Comparison of ENCODE assay signal across 8 cellular contexts in the genomic region with DNA sequence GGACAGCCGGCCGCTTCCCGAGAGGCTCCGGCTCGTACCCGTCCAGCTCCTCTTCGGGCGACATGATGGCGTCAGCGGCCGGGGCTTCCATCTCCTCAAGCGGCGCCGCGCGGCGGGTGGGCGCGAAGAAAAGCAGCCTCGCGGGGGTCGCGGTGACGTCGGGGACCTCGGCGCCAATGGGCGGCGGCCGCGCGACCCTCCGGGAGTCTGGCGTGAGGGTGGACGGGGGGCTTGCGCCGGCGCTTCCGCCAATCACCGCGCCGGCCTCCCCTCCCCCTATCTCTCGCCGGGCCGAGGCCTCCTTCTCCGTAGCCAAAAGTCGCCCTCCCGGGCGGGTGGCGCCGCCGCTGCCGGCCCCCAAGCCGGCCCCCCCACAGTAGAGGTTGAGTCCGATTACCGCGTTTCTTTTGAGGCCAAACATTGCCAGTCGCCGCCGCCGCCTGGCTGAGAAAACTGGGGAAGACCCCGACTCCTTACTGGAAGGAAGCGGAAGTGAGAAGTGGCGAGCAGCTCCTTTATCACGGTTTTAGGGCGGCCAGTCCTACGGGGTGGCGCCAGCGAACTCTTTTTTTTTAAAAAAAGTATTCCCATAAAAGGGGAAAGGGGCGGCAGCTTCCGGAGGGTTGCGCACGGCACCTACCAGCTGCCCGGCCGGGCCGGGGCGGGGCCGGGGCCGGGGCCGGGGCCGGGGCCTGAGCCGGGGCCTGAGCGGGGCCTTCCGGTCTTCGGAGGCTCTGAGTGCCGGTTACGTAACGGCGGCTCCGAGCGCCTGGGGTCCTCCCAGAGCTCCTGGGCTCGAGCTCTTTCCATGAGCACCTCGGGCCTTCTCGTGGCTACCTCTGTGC. TPM values are rescaled to one million over a fixed set of nuclear protein-coding genes. Genes with fewer than 3 reads are reported as not detected.
A peak's percentile ranks its signal among the peaks of the same experiment; 100 is the strongest.
DNase-seq lines count a peak whose midpoint lies in the region; FAIRE-seq and TF ChIP-seq lines count a peak whose summit lies in the region.

Gene MCL1, minus strand, starts transcription at position 501 of the 845 bp plus-strand sequence. Its CDS starts 80 bp downstream, at position 421.

- H3K9me3 Mint-ChIP-seq in nephron progenitor cell, result no peaks in the 10 kb centered on the region
- H3K9me3 Mint-ChIP-seq in stimulated activated naive CD8-positive, alpha-beta T cell treated with anti-CD3 and anti-CD28 coated beads, Interleukin-15, Interleukin-2, amounts not matched to agents 100 ng/mL and 50 ng/mL, for 24 hours, result no peaks in the 10 kb centered on the region

- peak; percentile 92 for TF ChIP-seq POLR2A in H54 (IDR thresholded peaks at IDR 0.05; ENCODE audit: low read depth, low read length)

- peak within 1 kb of the TSS; percentile 100 for H3K4me3 Mint-ChIP-seq in nephron progenitor cell
- H3K4me3 Mint-ChIP-seq in stimulated activated naive CD8-positive, alpha-beta T cell treated with anti-CD3 and anti-CD28 coated beads, Interleukin-15, Interleukin-2, amounts not matched to agents 100 ng/mL and 50 ng/mL, for 24 hours, result peak within 1 kb of the TSS; percentile 100

- H3K27me3 Mint-ChIP-seq in nephron progenitor cell (ENCODE audit: low read depth, poor library complexity), result no peaks in the 10 kb centered on the region
- no peaks in the 10 kb centered on the region for H3K27me3 Mint-ChIP-seq in stimulated activated naive CD8-positive, alpha-beta T cell treated with anti-CD3 and anti-CD28 coated beads, Interleukin-15, Interleukin-2, amounts not matched to agents 100 ng/mL and 50 ng/mL, for 24 hours

- FAIRE-seq in H54 (lab: Jason Lieb, UNC), result no peak

- H3K4me3 ChIP-seq in fibroblast of the aortic adventitia (ENCODE audit: low read depth, low read length), result peak within 1 kb of the TSS; percentile 99

- H3K27ac Mint-ChIP-seq in nephron progenitor cell, result peak within 1 kb of the TSS; percentile 100
- peak within 1 kb of the TSS; percentile 99 for H3K27ac Mint-ChIP-seq in stimulated activated naive CD8-positive, alpha-beta T cell treated with anti-CD3 and anti-CD28 coated beads, Interleukin-15, Interleukin-2, amounts not matched to agents 100 ng/mL and 50 ng/mL, for 24 hours

- TF ChIP-seq CTCF in fibroblast of the aortic adventitia (IDR thresholded peaks at IDR 0.05; ENCODE audit: insufficient read depth, low read length) (no peak), nephron progenitor cell (IDR thresholded peaks at IDR 0.05) (no peak)

- peak; percentile 98 for DNase-seq in ELF-1 (ENCODE audit: low read depth, low spot score)
- peak; percentile 78 for DNase-seq in H54 (ENCODE audit: insufficient read length, low spot score)
- peak; percentile 96 for DNase-seq in M059J (ENCODE audit: low read depth)
- peak; percentile 99 for DNase-seq in SHP77 treated with DMSO at 0.1 percent for 48 hours (lab: John Stamatoyannopoulos, UW)
- DNase-seq in activated effector memory CD4-positive, alpha-beta T cell treated with anti-CD3 and anti-CD28 coated beads, Interleukin-2, amount 50 U/mL, for 16 hours, result peak; percentile 95
- peak; percentile 97 for DNase-seq in fibroblast of the aortic adventitia (ENCODE audit: low read depth)
- peak; percentile 87 for DNase-seq in nephron progenitor cell

- H3K36me3 Mint-ChIP-seq in nephron progenitor cell (ENCODE audit: low read depth), result peaks cover 51% of the 10 kb centered on the region
- peaks cover 51% of the 10 kb centered on the region for H3K36me3 Mint-ChIP-seq in stimulated activated naive CD8-positive, alpha-beta T cell treated with anti-CD3 and anti-CD28 coated beads, Interleukin-15, Interleukin-2, amounts not matched to agents 100 ng/mL and 50 ng/mL, for 24 hours (ENCODE audit: low read depth)

- peaks cover 52% of the 10 kb centered on the region for H3K4me1 Mint-ChIP-seq in nephron progenitor cell
- H3K4me1 Mint-ChIP-seq in stimulated activated naive CD8-positive, alpha-beta T cell treated with anti-CD3 and anti-CD28 coated beads, Interleukin-15, Interleukin-2, amounts not matched to agents 100 ng/mL and 50 ng/mL, for 24 hours (ENCODE audit: low read depth), result peaks cover 44% of the 10 kb centered on the region

RNA-seq across cellular contexts. Expression of gene MCL1, which starts in this region (rescaled TPM):
- 130 and 216 TPM in 2 replicates for total RNA-seq in M059J (2014; rRNA removed; shearing (Covaris generic))
- total RNA-seq in fibroblast of the aortic adventitia (ENCODE audit: low replicate concordance), result 130 and 212 TPM in 2 replicates

Comparison
In these comparisons a context has a peak if more than half of its experiments do, and no peak if none do; other contexts are left out.
1. Peak in every context shown above with its lines: DNase-seq and H3K4me3 ChIP-seq.